ENCODE assay signal across 27 cellular contexts in genomic region chr16:19774024-19774423, GRCh38.
"Had no signal": no experiment of that assay in that cellular context is flagged by ENCODE, and none has a peak within 500 bp of the region (broad histone marks: within the 10 kb centered on the region; RNA-seq: fewer than 3 reads in every experiment).

No MANE protein-coding gene starts in this region.

- H3K27me3 Mint-ChIP-seq: naive B cell; stimulated activated naive CD8-positive, alpha-beta T cell treated with anti-CD3 and anti-CD28 coated beads, Interleukin-15, amount 100 ng/mL, for 72 hours; type B pancreatic cell had no signal

- H3K4me3 Mint-ChIP-seq: mesothelial cell of epicardium; naive B cell; natural killer cell; neural progenitor cell; stimulated activated effector memory CD8-positive, alpha-beta T cell treated with anti-CD3 and anti-CD28 coated beads, Interleukin-12 subunit alpha, Interleukin-12 subunit beta, amount 100 ng/mL, for 72 hours; stimulated activated naive CD8-positive, alpha-beta T cell treated with anti-CD3 and anti-CD28 coated beads, Interleukin-15, amount 100 ng/mL, for 72 hours; type B pancreatic cell had no signal

- H3K27me3 ChIP-seq: heart right ventricle, neural progenitor cell, pancreas, sigmoid colon, spleen, tibial nerve, vagina had no signal

- H3K27ac ChIP-seq: heart right ventricle, left ventricle myocardium inferior, neural progenitor cell, pancreas, prostate gland, sigmoid colon, spleen, tibial nerve, vagina had no signal

- H3K4me1 Mint-ChIP-seq: mesothelial cell of epicardium; natural killer cell; stimulated activated effector memory CD8-positive, alpha-beta T cell treated with anti-CD3 and anti-CD28 coated beads, Interleukin-12 subunit alpha, Interleukin-12 subunit beta, amount 100 ng/mL, for 72 hours; stimulated activated naive CD8-positive, alpha-beta T cell treated with anti-CD3 and anti-CD28 coated beads, Interleukin-15, amount 100 ng/mL, for 72 hours had no signal

- H3K36me3 ChIP-seq: neural progenitor cell, pancreas, prostate gland, sigmoid colon, vagina had no signal

- H3K4me1 ChIP-seq: pancreas, prostate gland, sigmoid colon, vagina had no signal

- H3K9me3 Mint-ChIP-seq: natural killer cell had no signal

- DNase-seq: heart right ventricle; hippocampal formation; kidney; left ventricle myocardium inferior; mesendoderm; naive B cell; natural killer cell; nephron progenitor cell; pancreas; posterior cingulate gyrus; retina; right cardiac atrium; sigmoid colon; small intestine; spleen; stimulated activated CD4-positive, alpha-beta T cell treated with anti-CD3 and anti-CD28 coated beads, Interleukin-4, amount 100 ng/mL, for 24 hours; stimulated activated naive CD4-positive, alpha-beta T cell treated with Interleukin-2 at 50 U/mL for 16 hours; stimulated activated naive CD8-positive, alpha-beta T cell treated with anti-CD3 and anti-CD28 coated beads, Interleukin-15, amount 100 ng/mL, for 72 hours; substantia nigra had no signal

- H3K9ac ChIP-seq: neural progenitor cell had no signal

- H3K4me3 ChIP-seq: heart right ventricle, left ventricle myocardium inferior, lung, neural progenitor cell, pancreas, prostate gland, sigmoid colon, spleen, tibial nerve, vagina had no signal

- H3K36me3 Mint-ChIP-seq: natural killer cell; stimulated activated effector memory CD8-positive, alpha-beta T cell treated with anti-CD3 and anti-CD28 coated beads, Interleukin-12 subunit alpha, Interleukin-12 subunit beta, amount 100 ng/mL, for 72 hours had no signal

- H3K27ac Mint-ChIP-seq: mesothelial cell of epicardium; natural killer cell; nephron progenitor cell; neural progenitor cell; stimulated activated effector memory CD8-positive, alpha-beta T cell treated with anti-CD3 and anti-CD28 coated beads, Interleukin-12 subunit alpha, Interleukin-12 subunit beta, amount 100 ng/mL, for 72 hours; stimulated activated naive CD8-positive, alpha-beta T cell treated with anti-CD3 and anti-CD28 coated beads, Interleukin-15, amount 100 ng/mL, for 72 hours; type B pancreatic cell had no signal

- ATAC-seq: heart right ventricle; natural killer cell; pancreas; right cardiac atrium; stimulated activated effector memory CD8-positive, alpha-beta T cell treated with anti-CD3 and anti-CD28 coated beads, Interleukin-12 subunit alpha, Interleukin-12 subunit beta, amount 100 ng/mL, for 72 hours; stimulated activated naive CD8-positive, alpha-beta T cell treated with anti-CD3 and anti-CD28 coated beads, Interleukin-15, amount 100 ng/mL, for 72 hours had no signal

- H2AFZ ChIP-seq: neural progenitor cell had no signal

- H3K9me3 ChIP-seq: pancreas, prostate gland, sigmoid colon, vagina had no signal

- FAIRE-seq: kidney, pancreas, small intestine had no signal
